Comparison of ENCODE assay signal across 17 cellular contexts in the genomic region with DNA sequence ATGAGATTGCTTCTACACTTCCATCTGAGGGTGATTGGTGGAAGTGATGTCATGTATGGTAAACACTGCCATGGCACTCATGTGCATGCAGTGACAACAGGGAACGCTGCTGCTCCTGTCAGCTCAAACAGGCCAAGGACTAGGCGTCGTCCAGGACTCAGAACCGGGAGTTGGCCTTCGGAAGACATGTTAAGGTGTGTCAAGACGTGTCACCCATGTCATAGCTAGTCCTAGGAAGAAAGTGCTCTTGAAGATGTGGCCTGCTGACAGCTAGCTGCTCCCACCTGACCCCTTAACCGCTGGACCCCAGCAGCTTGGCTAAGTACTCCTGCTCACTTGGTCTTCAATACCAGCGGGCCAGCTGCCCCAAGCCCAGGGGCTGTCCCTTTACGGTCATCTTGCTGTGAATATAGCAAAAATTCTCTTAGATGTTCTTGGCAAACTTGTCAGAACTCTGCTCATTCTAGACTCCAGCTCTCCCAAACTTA. TPM values are rescaled to one million over a fixed set of nuclear protein-coding genes. Genes with fewer than 3 reads are reported as not detected.
DNase-seq lines count a peak whose midpoint lies in the region; ATAC-seq and TF ChIP-seq lines count a peak whose summit lies in the region.
"Had no signal": no experiment of that assay in that cellular context is flagged by ENCODE, and none has a peak within 500 bp of the region (broad histone marks: within the 10 kb centered on the region; RNA-seq: fewer than 3 reads in every experiment).

No MANE protein-coding gene starts in this region.

- DNase-seq in cardiac muscle cell (ENCODE audit: low read depth in 1 of 2, low spot score in 1 of 2) (no peak), left ventricle myocardium superior (no peak), esophagus squamous epithelium (lab: John Stamatoyannopoulos, UW) (no peak), mucosa of descending colon (no peak), LoVo (ENCODE audit: low spot score) (no peak)
- no peak for DNase-seq in naive thymus-derived CD8-positive, alpha-beta T cell
- DNase-seq: 8988T, C1 segment of cervical spinal cord, DMS153, H7, NCI-H1436, NCI-H2029 treated with DMSO at 0.1 percent for 48 hours, NCI-H524 had no signal

- H3K4me3 ChIP-seq in cardiac muscle cell (no peak overlapping the region), esophagus squamous epithelium (no peak overlapping the region), mucosa of descending colon (no peak overlapping the region), subcutaneous abdominal adipose tissue (ENCODE audit: low read depth in 1 of 5, low read length in 5 of 5) (no peak overlapping the region)

- no peak for TF ChIP-seq POLR2A in esophagus squamous epithelium (IDR thresholded peaks at IDR 0.05)

- TF ChIP-seq CTCF in cardiac muscle cell (IDR thresholded peaks at IDR 0.05; ENCODE audit: low read depth, low read length) (no peak), esophagus squamous epithelium (IDR thresholded peaks at IDR 0.05) (no peak), mucosa of descending colon (IDR thresholded peaks at IDR 0.05) (no peak)

- H3K36me3 Mint-ChIP-seq in naive thymus-derived CD8-positive, alpha-beta T cell = no peaks in the 10 kb centered on the region

- H3K4me3 Mint-ChIP-seq in naive thymus-derived CD8-positive, alpha-beta T cell = no peak overlapping the region

- H3K9me3 ChIP-seq in cardiac muscle cell (ENCODE audit: low read depth) = no peaks in the 10 kb centered on the region
- no peaks in the 10 kb centered on the region for H3K9me3 ChIP-seq in esophagus squamous epithelium
- H3K9me3 ChIP-seq in mucosa of descending colon = no peaks in the 10 kb centered on the region
- H3K9me3 ChIP-seq in subcutaneous abdominal adipose tissue (ENCODE audit: control insufficient read depth in 5 of 5, low read length in 5 of 5) = no peaks in the 10 kb centered on the region

- H3K27me3 Mint-ChIP-seq in naive thymus-derived CD8-positive, alpha-beta T cell = peaks cover 0 to 3% (median 2%) of the 10 kb centered on the region in 5 donors

- H3K27me3 ChIP-seq in cardiac muscle cell (no peaks in the 10 kb centered on the region), esophagus squamous epithelium (no peaks in the 10 kb centered on the region), subcutaneous abdominal adipose tissue (ENCODE audit: control insufficient read depth in 5 of 5, insufficient read depth in 4 of 5, low read length in 5 of 5) (no peaks in the 10 kb centered on the region)

- ATAC-seq in left ventricle myocardium superior (no peak), mucosa of descending colon (peak; percentile 20), GM21367 (IDR thresholded peaks at IDR 0.05; ENCODE audit: unreplicated experiment) (no peak)
- ATAC-seq in naive thymus-derived CD8-positive, alpha-beta T cell = no peak

- intact Hi-C loops in left ventricle myocardium superior (cut with micrococcal nuclease) = no loop called here
- intact Hi-C loops in esophagus squamous epithelium (cut with DNase I) = no loop called here
- intact Hi-C loops in mucosa of descending colon (cut with DNase I, micrococcal nuclease) = no loop called here

- no peaks in the 10 kb centered on the region for H3K9me3 Mint-ChIP-seq in naive thymus-derived CD8-positive, alpha-beta T cell

- H3K4me1 ChIP-seq in cardiac muscle cell (ENCODE audit: low read depth) = no peaks in the 10 kb centered on the region
- peaks cover 0 to 22% (median 0%) of the 10 kb centered on the region in 3 donors for H3K4me1 ChIP-seq in esophagus squamous epithelium
- peaks cover 12% of the 10 kb centered on the region for H3K4me1 ChIP-seq in mucosa of descending colon (ENCODE audit: low read depth)
- H3K4me1 ChIP-seq in subcutaneous abdominal adipose tissue (ENCODE audit: control insufficient read depth in 5 of 5, insufficient read depth in 5 of 5, low read length in 5 of 5) = peaks cover 0 to 53% (median 7%) of the 10 kb centered on the region in 5 donors

- POLR2A ChIA-PET in naive thymus-derived CD8-positive, alpha-beta T cell (lab: Charles Lee) = no interaction called here

- H3K27ac Mint-ChIP-seq in naive thymus-derived CD8-positive, alpha-beta T cell = peak overlapping the region in 2 of 10 donors; percentile 12

- H3K27ac ChIP-seq in cardiac muscle cell (peak overlapping the region; percentile 4), esophagus squamous epithelium (peak overlapping the region in 3 of 4 donors; percentile 8 to 48 (median 44)), subcutaneous abdominal adipose tissue (ENCODE audit: low read depth, low read length) (peak overlapping the region; percentile 66)

- peak overlapping the region in 1 of 5 donors; percentile 54 for H3K9ac ChIP-seq in subcutaneous abdominal adipose tissue (ENCODE audit: low read length in 5 of 5)

- H3K36me3 ChIP-seq in cardiac muscle cell = no peaks in the 10 kb centered on the region
- no peaks in the 10 kb centered on the region for H3K36me3 ChIP-seq in esophagus squamous epithelium
- no peaks in the 10 kb centered on the region for H3K36me3 ChIP-seq in mucosa of descending colon (ENCODE audit: low read depth)
- no peaks in the 10 kb centered on the region for H3K36me3 ChIP-seq in subcutaneous abdominal adipose tissue (ENCODE audit: control insufficient read depth in 5 of 5, insufficient read depth in 5 of 5, low read length in 5 of 5)

- no peaks in the 10 kb centered on the region for H3K4me1 Mint-ChIP-seq in naive thymus-derived CD8-positive, alpha-beta T cell

- WGBS in esophagus squamous epithelium, 2 donors = 65 to 76% methylated on average over 9 of the region's 9 CpGs

RNA-seq across cellular contexts. Expression of a gene that starts 6.3 kb away (rescaled TPM):
- total RNA-seq in cardiac muscle cell (0.49 and 0.92 TPM in 2 replicates), left ventricle myocardium superior (11.5 TPM), esophagus squamous epithelium (10 to 100 TPM in 1 of 4 donors, 1 to 10 TPM in 2, under 1 TPM in 1; 0.76 to 15.6 (median 4.2) TPM), mucosa of descending colon (10 to 100 TPM; 27.3 to 78.7 (median 56.2) TPM)
- polyA plus RNA-seq in cardiac muscle cell = 2.9 and 3.6 TPM in 2 replicates
- under 1 TPM in 1 of 2 experiments, not detected in 1; 0.55 TPM for total RNA-seq in naive thymus-derived CD8-positive, alpha-beta T cell
- polyA plus RNA-seq in naive thymus-derived CD8-positive, alpha-beta T cell = not detected
- total RNA-seq: H7, HT1080, RPMI7951 had no signal

Comparison
In these comparisons a context has a peak if more than half of its experiments do, and no peak if none do; other contexts are left out.
1. H3K27ac ChIP-seq: peak in every context shown above with its lines; median percentile 66 in subcutaneous abdominal adipose tissue; 44 in esophagus squamous epithelium; 4 in cardiac muscle cell.